1 cellular context compared by ENCODE assay signal in genomic region chr9:129802833-129803678, GRCh38.
TF ChIP-seq lines count a peak whose summit lies in the region.

TSS of gene TOR1B (plus strand) at chr9:129803184. CDS start at chr9:129803213, 29 bp downstream.

TF ChIP-seq in K562, 482 proteins besides CTCF, POLR2A, EP300 and RAD21 (continued from another document and continues in another):
- TF ChIP-seq C11orf30 (IDR thresholded peaks at IDR 0.05; ENCODE audit: low read depth) (no peak; the same call in 1 of the 2 replicates), CEBPG (CRISPR knock-in tag; IDR thresholded peaks at IDR 0.05) (no peak), CEBPG (tag; conservative IDR thresholded peaks at IDR 0.05 in 1 of 2, IDR thresholded peaks at IDR 0.05 in 1 of 2) (no peak), ATF6 (CRISPR knock-in tag; IDR thresholded peaks at IDR 0.05) (no peak), ZZZ3 (IDR thresholded peaks at IDR 0.05) (no peak), SNIP1 (IDR thresholded peaks at IDR 0.05; ENCODE audit: low read depth) (no peak), KLF10 (CRISPR knock-in tag; IDR thresholded peaks at IDR 0.05) (no peak), ZBTB17 (CRISPR knock-in tag; IDR thresholded peaks at IDR 0.05) (0 out of 2 replicates have a peak, but pooled peaks have one; percentile 40), SIX5 (IDR thresholded peaks at IDR 0.05; ENCODE audit: borderline replicate concordance in 1 of 2, insufficient read depth in 1 of 2, low read depth in 1 of 2, low read length in 2 of 2) (peak; percentile 64 to 77; a peak in 3 of 4 replicates), ZNF146 (CRISPR knock-in tag; IDR thresholded peaks at IDR 0.05; ENCODE audit: unreplicated experiment) (no peak), SIRT6 (IDR thresholded peaks at IDR 0.05; ENCODE audit: low read depth, low read length) (no peak), ATF7 (IDR thresholded peaks at IDR 0.05) (peak; percentile 85), CREB3 (tag; conservative IDR thresholded peaks at IDR 0.05; ENCODE audit: low read depth) (no peak), RCOR1 (IDR thresholded peaks at IDR 0.05; ENCODE audit: borderline replicate concordance in 1 of 2, low read depth in 2 of 2, low read length in 2 of 2) (peak; percentile 21 to 43; a peak in 2 of 4 replicates), L3MBTL2 (IDR thresholded peaks at IDR 0.05) (peak; percentile 91), STAT5A (IDR thresholded peaks at IDR 0.05; ENCODE audit: borderline replicate concordance, low read length) (no peak), RERE (CRISPR knock-in tag; IDR thresholded peaks at IDR 0.05; ENCODE audit: borderline replicate concordance) (no peak), SMARCC2 (IDR thresholded peaks at IDR 0.05; ENCODE audit: low read depth) (no peak), HDAC8 (tag; IDR thresholded peaks at IDR 0.05) (no peak), CEBPZ (IDR thresholded peaks at IDR 0.05; ENCODE audit: borderline replicate concordance, low read depth, low read length) (no peak), MED1 (CRISPR knock-in tag; IDR thresholded peaks at IDR 0.05; ENCODE audit: borderline replicate concordance) (no peak), MYC (IDR thresholded peaks at IDR 0.05; ENCODE audit: low read depth, low read length) (peak; percentile 53), MYC (CRISPR knock-in tag; IDR thresholded peaks at IDR 0.05; ENCODE audit: borderline replicate concordance, low read depth) (no peak), MBD1 (CRISPR knock-in tag; IDR thresholded peaks at IDR 0.05) (no peak), PTTG1 (tag; IDR thresholded peaks at IDR 0.05; ENCODE audit: low read depth) (no peak), SMARCE1 (IDR thresholded peaks at IDR 0.05) (0 out of 2 replicates have a peak, but pooled peaks have one; percentile 0), PYGO2 (tag; IDR thresholded peaks at IDR 0.05) (no peak), ZNF449 (CRISPR knock-in tag; IDR thresholded peaks at IDR 0.05) (no peak), POU5F1 (IDR thresholded peaks at IDR 0.05; ENCODE audit: borderline replicate concordance, low read depth, low read length, partially characterized antibody) (no peak), PCBP1 (IDR thresholded peaks at IDR 0.05; ENCODE audit: low read depth, low read length, poor library complexity, severe bottlenecking) (no peak), ZNF24 (IDR thresholded peaks at IDR 0.05) (no peak), TCF7L2 (IDR thresholded peaks at IDR 0.05; ENCODE audit: low read depth, low read length) (no peak), ZNF184 (CRISPR knock-in tag; IDR thresholded peaks at IDR 0.05) (no peak), YBX1 (IDR thresholded peaks at IDR 0.05) (no peak), RBM17 (IDR thresholded peaks at IDR 0.05; ENCODE audit: borderline replicate concordance, low read depth, low read length) (no peak), NRF1 (conservative IDR thresholded peaks at IDR 0.05 in 1 of 2, IDR thresholded peaks at IDR 0.05 in 1 of 2) (peak in 1 of 2 experiments; percentile 48; a peak in 3 of 4 replicates), MCM3 (IDR thresholded peaks at IDR 0.05) (no peak), NCOA1 (IDR thresholded peaks at IDR 0.05; ENCODE audit: low read depth) (peak; percentile 70; the same call in 1 of the 2 replicates), ZNF699 (CRISPR knock-in tag; IDR thresholded peaks at IDR 0.05; ENCODE audit: insufficient replicate concordance) (no peak), FOXJ3 (CRISPR knock-in tag; IDR thresholded peaks at IDR 0.05) (no peak), KDM1A (IDR thresholded peaks at IDR 0.05) (no peak), CUX1 (CRISPR knock-in tag; IDR thresholded peaks at IDR 0.05) (no peak), NFIX (CRISPR knock-in tag; IDR thresholded peaks at IDR 0.05; ENCODE audit: low read depth) (no peak), CAMTA2 (CRISPR knock-in tag; conservative IDR thresholded peaks at IDR 0.05) (no peak), CBFA2T2 (conservative IDR thresholded peaks at IDR 0.05) (no peak; the same call in 1 of the 2 replicates)
